In the genomic region with DNA sequence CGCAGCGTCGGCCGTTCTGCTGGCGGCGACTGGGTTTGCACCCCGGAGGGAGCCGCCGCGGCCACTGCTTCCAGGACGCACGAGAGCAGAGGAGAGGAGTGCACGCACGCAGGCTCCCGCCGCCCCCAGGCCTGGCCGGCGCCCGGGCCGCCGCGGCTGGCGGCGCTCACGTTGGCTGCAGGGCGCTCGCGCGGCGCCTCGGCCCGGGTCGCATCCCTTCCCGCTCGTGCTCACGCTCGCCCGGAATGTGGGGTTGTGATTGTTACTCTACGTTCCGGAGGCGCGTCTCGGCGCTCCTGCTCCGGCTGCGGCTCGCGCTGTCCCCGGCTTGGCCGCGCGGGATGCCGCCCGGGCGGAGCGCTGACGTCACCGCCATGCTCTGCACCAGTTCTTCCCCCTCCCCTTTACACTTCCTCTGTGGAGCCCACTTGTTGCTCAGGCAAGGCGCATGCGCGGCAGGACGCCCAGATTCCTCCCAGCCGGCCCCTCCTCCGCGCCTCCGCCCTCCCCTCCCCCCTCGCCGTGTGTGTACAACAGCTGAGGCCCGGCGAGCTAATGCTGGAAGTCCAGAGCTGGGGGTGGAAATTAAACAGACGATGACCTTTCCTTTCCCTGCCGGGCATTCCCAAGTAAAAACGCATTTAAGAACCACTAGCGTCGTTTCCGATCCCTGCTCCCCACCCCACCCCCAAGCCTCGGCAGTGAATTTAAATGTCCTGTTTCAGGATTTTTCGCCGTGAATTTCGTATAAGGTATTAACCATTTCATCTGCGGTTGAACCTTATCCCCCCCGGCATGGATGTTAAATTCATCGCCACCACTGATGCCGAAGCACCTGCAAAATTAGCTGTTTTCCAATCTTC, we compare ENCODE assay signal across 8 cellular contexts. TPM values are rescaled to one million over a fixed set of nuclear protein-coding genes. Genes with fewer than 3 reads are reported as not detected.
A peak's percentile ranks its signal among the peaks of the same experiment; 100 is the strongest.
DNase-seq lines count a peak whose midpoint lies in the region; ATAC-seq, FAIRE-seq and TF ChIP-seq lines count a peak whose summit lies in the region.

Gene IRF2BPL, minus strand, starts transcription at position 325 of the 863 bp plus-strand sequence. CDS start 916 bp downstream, outside the sequence.

- CTCF ChIA-PET in IMR-90 (lab: Yijun Ruan, JAX) (interaction anchor here (0.6 to 5.6 kb wide), 7 partner anchors 8 to 115 kb away, joined by 3 to 25 read pairs (median 5); no protein-coding TSS in a partner anchor), OCI-LY7 (lab: Charles Lee; ENCODE audit: unreplicated experiment) (interaction anchor here (0.6 to 0.7 kb wide), 4 partner anchors 22 to 1050 kb away, joined by 3 to 14 read pairs (median 5); no protein-coding TSS in a partner anchor)

- H2AK5ac ChIP-seq in IMR-90 (ENCODE audit: low read depth, low read length): peak within 1 kb of the TSS; percentile 91

- no peaks in the 10 kb centered on the region for H3K9me2 ChIP-seq in OCI-LY7 (ENCODE audit: insufficient read depth, low read length)

- H3K27me3 ChIP-seq in IMR-90 (ENCODE audit: control insufficient read depth, insufficient read depth, low read length): no peaks in the 10 kb centered on the region

- peak within 1 kb of the TSS; percentile 82 for H4K5ac ChIP-seq in IMR-90 (ENCODE audit: low read depth, low read length)

- peak; percentile 73 for ATAC-seq in GM21529 (IDR thresholded peaks at IDR 0.05; ENCODE audit: unreplicated experiment)
- peak; percentile 63 for ATAC-seq in IMR-90 (ENCODE audit: low read depth)

- peak within 1 kb of the TSS; percentile 84 for H2BK20ac ChIP-seq in IMR-90 (ENCODE audit: low read depth, low read length)

- H3K27ac ChIP-seq in IMR-90 (ENCODE audit: insufficient read depth, low read length): peak within 1 kb of the TSS; percentile 99
- H3K27ac ChIP-seq in OCI-LY7 (ENCODE audit: low read depth, low read length, poor library complexity, severe bottlenecking): peak within 1 kb of the TSS; percentile 93

- H3K4me2 ChIP-seq in IMR-90 (ENCODE audit: low read depth, low read length): peak within 1 kb of the TSS; percentile 85
- H3K4me2 ChIP-seq in OCI-LY7 (ENCODE audit: low read length): peak within 1 kb of the TSS; percentile 95

- peak; percentile 15 for FAIRE-seq in endometrium (lab: Jason Lieb, UNC)

- H3K9me1 ChIP-seq in IMR-90 (ENCODE audit: insufficient read depth, low read length): no peaks in the 10 kb centered on the region

- peak within 1 kb of the TSS; percentile 64; the same call in 1 of the 3 replicates for H2BK15ac ChIP-seq in IMR-90 (ENCODE audit: low read depth, low read length)

- H2BK120ac ChIP-seq in IMR-90 (ENCODE audit: low read depth, low read length): peak within 1 kb of the TSS; percentile 90

- H3K9me3 ChIP-seq in IMR-90 (ENCODE audit: control insufficient read depth, insufficient read depth, low read length) (no peaks in the 10 kb centered on the region), OCI-LY7 (ENCODE audit: low read length) (no peaks in the 10 kb centered on the region)

- peaks cover 6% of the 10 kb centered on the region; the same call in 1 of the 2 replicates for H3K79me2 ChIP-seq in OCI-LY7 (ENCODE audit: insufficient read depth, low read depth, low read length)

- DNase-seq in DMS114 treated with DMSO at 0.1 percent for 48 hours (lab: John Stamatoyannopoulos, UW; ENCODE audit: unreplicated experiment) (peak; percentile 92), IMR-90 (peak; percentile 99), OCI-LY7 (ENCODE audit: low spot score) (peak; percentile 98), midbrain (lab: John Stamatoyannopoulos, UW) (peak; percentile 98)
- DNase-seq in activated CD8-positive, alpha-beta memory T cell treated with anti-CD3 and anti-CD28 coated beads, Interleukin-2, amount 50 U/mL, for 48 hours: peak; percentile 96
- DNase-seq in stimulated activated CD8-positive, alpha-beta memory T cell treated with anti-CD3 and anti-CD28 coated beads, Interleukin-2, amount 100 ng/mL, for 1 hour (ENCODE audit: low read depth in 2 of 2): peak; percentile 85 to 91

- peaks cover 4 to 31% of the 10 kb centered on the region in 2 experiments; a peak in 2 of 4 replicates for H3K79me1 ChIP-seq in IMR-90 (ENCODE audit: low read depth in 1 of 2, low read length in 2 of 2)

- TF ChIP-seq POLR2A in IMR-90 (IDR thresholded peaks at IDR 0.05; ENCODE audit: low read depth, low read length): peak; percentile 80

- in situ Hi-C loops in IMR-90 (cut with MboI; ENCODE audit: low sequenced_read_pairs): loop anchor here (25.0 kb wide), 1 partner anchor 1741 kb away; the partner anchor contains the start of gene FOS

- BruUV-seq in IMR-90 (replicated peaks; lab: Mats Ljungman, UMichigan): no TSS peak
- no TSS peak for BruUV-seq in OCI-LY7 (replicated peaks; lab: Mats Ljungman, UMichigan)

- peak within 1 kb of the TSS; percentile 91 for H3K23ac ChIP-seq in IMR-90 (ENCODE audit: low read depth, low read length)

- H2BK5ac ChIP-seq in IMR-90 (ENCODE audit: low read depth, low read length, poor library complexity, severe bottlenecking): peak within 1 kb of the TSS; percentile 98

- H2AFZ ChIP-seq in IMR-90 (replicated peaks; ENCODE audit: low read length, poor library complexity) (peak within 1 kb of the TSS; percentile 68), OCI-LY7 (ENCODE audit: low read length) (peak within 1 kb of the TSS; percentile 71)

- H3K56ac ChIP-seq in IMR-90 (ENCODE audit: extremely low read depth, insufficient read depth, low read length): peak within 1 kb of the TSS; percentile 94

- TF ChIP-seq RAD21 in IMR-90 (IDR thresholded peaks at IDR 0.05; ENCODE audit: low read length): peak; percentile 15; the same call in 1 of the 2 replicates

- dilution Hi-C loops in IMR-90 (cut with HindIII; ENCODE audit: low sequenced_read_pairs, unreplicated experiment): no loop called here

- peak within 1 kb of the TSS; percentile 94 for H3K18ac ChIP-seq in IMR-90 (ENCODE audit: low read depth, low read length)

- H3K36me3 ChIP-seq in IMR-90 (ENCODE audit: control insufficient read depth, insufficient read depth, low read length): peaks cover 23% of the 10 kb centered on the region
- H3K36me3 ChIP-seq in OCI-LY7 (ENCODE audit: insufficient read depth, low read length): peaks cover 26% of the 10 kb centered on the region

- peak within 1 kb of the TSS; percentile 87 for H3K14ac ChIP-seq in IMR-90 (replicated peaks; ENCODE audit: low read depth, low read length)

- peak within 1 kb of the TSS; percentile 95 for H3K4ac ChIP-seq in IMR-90 (ENCODE audit: low read depth, low read length)

- H3K4me1 ChIP-seq in IMR-90 (ENCODE audit: control insufficient read depth, insufficient read depth, low read length) (peaks cover 13% of the 10 kb centered on the region), OCI-LY7 (ENCODE audit: insufficient read depth, low read length, poor library complexity, severe bottlenecking) (peaks cover 63% of the 10 kb centered on the region)

- POLR2A ChIA-PET in IMR-90 (lab: Charles Lee; ENCODE audit: unreplicated experiment) (interaction anchor here (0.5 to 1.9 kb wide), 16 partner anchors 10 to 934 kb away, joined by 3 to 13 read pairs (median 4); no protein-coding TSS in a partner anchor), OCI-LY7 (lab: Charles Lee) (interaction anchor here (0.5 to 5.9 kb wide), 10 partner anchors 9 to 243 kb away, joined by 3 to 56 read pairs (median 5); no protein-coding TSS in a partner anchor)

- H4K8ac ChIP-seq in IMR-90 (ENCODE audit: low read depth in 2 of 2, low read length in 2 of 2): peak within 1 kb of the TSS; percentile 46 to 88; a peak in 3 of 4 replicates

- intact Hi-C loops in IMR-90 (cut with micrococcal nuclease): loop anchor here (1.0 kb wide), 5 partner anchors 12 to 110 kb away; no protein-coding TSS in a partner anchor
- intact Hi-C loops in OCI-LY7 (cut with micrococcal nuclease; ENCODE audit: unreplicated experiment): loop anchor here (1.0 kb wide), 3 partner anchors 12 to 67 kb away; no protein-coding TSS in a partner anchor

- TF ChIP-seq CTCF in IMR-90 (conservative IDR thresholded peaks at IDR 0.05; ENCODE audit: low read depth, low read length): no peak
- no peak for TF ChIP-seq CTCF in OCI-LY7 (conservative IDR thresholded peaks at IDR 0.05; ENCODE audit: low read length)

- H4K20me1 ChIP-seq in IMR-90 (ENCODE audit: insufficient read depth, low read length) (peaks cover 24% of the 10 kb centered on the region), OCI-LY7 (ENCODE audit: insufficient read depth, low read length) (peaks cover 10% of the 10 kb centered on the region; the same call in 1 of the 2 replicates)

- H3K9ac ChIP-seq in IMR-90 (ENCODE audit: low read depth, low read length): peak within 1 kb of the TSS; percentile 98

- WGBS in IMR-90 (ENCODE audit: extremely low coverage in 2 of 2, insufficient read length in 1 of 2), 2 experiments: 1% methylated on average over 23 of the region's 84 CpGs; no CpG with 5 or more reads in 1 of the 2 experiments

- peak within 1 kb of the TSS; percentile 97 for H3K4me3 ChIP-seq in IMR-90 (ENCODE audit: insufficient read depth, low read depth, low read length)
- peak within 1 kb of the TSS; percentile 82 for H3K4me3 ChIP-seq in OCI-LY7 (ENCODE audit: low read depth, low read length, poor library complexity, severe bottlenecking)

- peak within 1 kb of the TSS; percentile 98 for H2AK9ac ChIP-seq in IMR-90 (replicated peaks; ENCODE audit: low read depth, low read length, poor library complexity)

- peak within 1 kb of the TSS; percentile 92 for H4K91ac ChIP-seq in IMR-90 (ENCODE audit: insufficient read depth, low read depth, low read length)

TF ChIP-seq in IMR-90, 13 proteins besides CTCF, POLR2A, EP300 and RAD21 (continues in another document):
- no peak for TF ChIP-seq ELK1 (IDR thresholded peaks at IDR 0.05; ENCODE audit: borderline replicate concordance, low read depth, low read length)
- TF ChIP-seq MXI1 (IDR thresholded peaks at IDR 0.05; ENCODE audit: borderline replicate concordance, low read depth, low read length): peak; percentile 47; the same call in 1 of the 2 replicates
- peak; percentile 71 for TF ChIP-seq RCOR1 (IDR thresholded peaks at IDR 0.05; ENCODE audit: insufficient replicate concordance, low read length)
- TF ChIP-seq CHD1 (IDR thresholded peaks at IDR 0.05; ENCODE audit: low read depth, low read length): no peak; the same call in 1 of the 2 replicates

RNA-seq across cellular contexts. Expression of gene IRF2BPL, which starts in this region (rescaled TPM):
- total RNA-seq in IMR-90 (2012; rRNA removed) (6.3 and 8.9 TPM in 2 replicates), OCI-LY7 (2022) (23.7 and 23.8 TPM in 2 replicates)
- 14.5 and 15.8 TPM in 2 replicates for polyA plus RNA-seq in IMR-90 (2012; rRNA removed)
- 13.2 and 35.9 TPM in 2 replicates for polyA plus RNA-seq in IMR-90 (2012; cell fraction: cytosol; rRNA removed)
- polyA plus RNA-seq in IMR-90 (2012; cell fraction: nucleus; rRNA removed; ENCODE audit: low replicate concordance): 24.7 and 36.8 TPM in 2 replicates
- 18.8 and 25.8 TPM in 2 replicates for total RNA-seq in OCI-LY7 (2014; rRNA removed; shearing (Covaris generic))

Comparison
In these comparisons a context has a peak if more than half of its experiments do, and no peak if none do; other contexts are left out.
1. Peak in every context shown above with its lines: DNase-seq, ATAC-seq, H3K4me3 ChIP-seq and H3K27ac ChIP-seq.